In the genomic region with DNA sequence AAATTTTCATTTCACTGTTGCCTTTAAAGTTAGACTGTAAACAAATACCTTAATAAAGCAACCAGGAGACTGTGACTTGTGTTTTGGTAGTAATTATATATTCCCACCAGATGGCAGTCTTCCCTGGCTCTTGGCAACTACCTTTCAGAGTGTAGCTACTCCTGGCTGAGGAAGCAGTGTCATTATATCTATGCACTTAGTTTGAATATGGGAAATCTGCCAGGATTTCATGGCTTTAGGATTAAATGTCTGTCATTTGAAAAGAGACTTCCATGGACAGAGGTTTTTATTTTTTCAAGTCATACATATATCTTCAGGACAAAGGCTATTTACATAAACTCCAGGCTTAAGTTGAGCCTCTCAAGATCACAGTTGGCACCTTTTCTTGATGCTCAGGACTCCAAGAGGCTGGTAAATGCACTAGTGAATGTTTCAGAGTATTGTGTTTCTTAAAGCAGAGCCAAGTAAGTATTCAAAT, we compare ENCODE assay signal across 7 cellular contexts.
DNase-seq lines count a peak whose midpoint lies in the region; ATAC-seq, FAIRE-seq and TF ChIP-seq lines count a peak whose summit lies in the region.

No MANE protein-coding gene starts in this region.

- no peak overlapping the region for H3K27ac ChIP-seq in pancreas

- peaks cover 9% of the 10 kb centered on the region for H3K36me3 Mint-ChIP-seq in activated T-helper 1 cell treated with anti-CD3 and anti-CD28 coated beads, Interleukin-12 subunit alpha, Interleukin-12 subunit beta, Interleukin-2, Interleukin-4 antibody, amounts not matched to agents 30 ng/mL and 10 ng/mL and 1 ng/mL, durations not matched to agents 14 hours and 24 hours and 36 hours (ENCODE audit: low read depth)

- TF ChIP-seq CTCF in GM10248 (IDR thresholded peaks at IDR 0.05; ENCODE audit: control extremely low read depth, extremely low read depth, low read depth, missing control alignments) (peak; percentile 54), foreskin fibroblast (IDR thresholded peaks at IDR 0.05; ENCODE audit: low read depth, low read length) (peak; percentile 49), pancreas (IDR thresholded peaks at IDR 0.05) (peak; percentile 27 to 48 (median 45))

- DNase-seq in GM10248 (ENCODE audit: extremely low spot score) (peak; percentile 32), HT1080 (ENCODE audit: low read depth) (peak; percentile 53), NCI-H774 (lab: John Stamatoyannopoulos, UW) (peak; percentile 83), foreskin fibroblast (peak; percentile 53 to 80), pancreas (peak in 4 of 6 donors; percentile 11 to 46 (median 16))
- peak; percentile 4 for DNase-seq in activated T-helper 1 cell treated with anti-CD3 and anti-CD28 coated beads, Interleukin-12 subunit alpha, Interleukin-12 subunit beta, Interleukin-2, Interleukin-4 antibody, amounts not matched to agents 30 ng/mL and 10 ng/mL and 1 ng/mL, durations not matched to agents 14 hours and 24 hours and 36 hours (ENCODE audit: low spot score)

- H3K27ac Mint-ChIP-seq in activated T-helper 1 cell treated with anti-CD3 and anti-CD28 coated beads, Interleukin-12 subunit alpha, Interleukin-12 subunit beta, Interleukin-2, Interleukin-4 antibody, amounts not matched to agents 30 ng/mL and 10 ng/mL and 1 ng/mL, durations not matched to agents 14 hours and 24 hours and 36 hours, result peak overlapping the region; percentile 29

- CTCF ChIA-PET in GM10248 (lab: Yijun Ruan, JAX), result interaction anchor here (0.6 to 3.7 kb wide), 14 partner anchors 10 to 1633 kb away, joined by 3 to 20 read pairs (median 4); no protein-coding TSS in a partner anchor

- H3K4me1 ChIP-seq in pancreas, result no peaks in the 10 kb centered on the region

- POLR2A ChIA-PET in GM10248 (lab: Yijun Ruan, JAX), result no interaction called here

- H3K36me3 ChIP-seq in pancreas, result no peaks in the 10 kb centered on the region

- H3K9me3 ChIP-seq in pancreas, result no peaks in the 10 kb centered on the region

- H3K27me3 ChIP-seq in pancreas, result peaks cover 0 to 6% (median 0%) of the 10 kb centered on the region in 4 donors

- H3K4me3 ChIP-seq in foreskin fibroblast (ENCODE audit: low read depth in 1 of 2, low read length in 2 of 2), result no peak overlapping the region
- no peak overlapping the region for H3K4me3 ChIP-seq in pancreas

- peaks cover 15% of the 10 kb centered on the region for H3K4me1 Mint-ChIP-seq in activated T-helper 1 cell treated with anti-CD3 and anti-CD28 coated beads, Interleukin-12 subunit alpha, Interleukin-12 subunit beta, Interleukin-2, Interleukin-4 antibody, amounts not matched to agents 30 ng/mL and 10 ng/mL and 1 ng/mL, durations not matched to agents 14 hours and 24 hours and 36 hours (ENCODE audit: low read depth)

- intact Hi-C loops in activated T-helper 1 cell treated with anti-CD3 and anti-CD28 coated beads, Interleukin-12 subunit alpha, Interleukin-12 subunit beta, Interleukin-2, Interleukin-4 antibody, amounts not matched to agents 30 ng/mL and 10 ng/mL and 1 ng/mL, durations not matched to agents 14 hours and 24 hours and 36 hours (cut with micrococcal nuclease), result loop anchor here (1.0 to 10.0 kb wide), 6 partner anchors 118 to 994 kb away; a partner anchor contains a TSS
- intact Hi-C loops in pancreas (cut with DNase I), result loop anchor here in 2 of 3 donors (10.0 kb wide), 1 partner anchor 998 kb away; no protein-coding TSS in a partner anchor

- no peaks in the 10 kb centered on the region for H3K9me3 Mint-ChIP-seq in activated T-helper 1 cell treated with anti-CD3 and anti-CD28 coated beads, Interleukin-12 subunit alpha, Interleukin-12 subunit beta, Interleukin-2, Interleukin-4 antibody, amounts not matched to agents 30 ng/mL and 10 ng/mL and 1 ng/mL, durations not matched to agents 14 hours and 24 hours and 36 hours

- H3K4me3 Mint-ChIP-seq in activated T-helper 1 cell treated with anti-CD3 and anti-CD28 coated beads, Interleukin-12 subunit alpha, Interleukin-12 subunit beta, Interleukin-2, Interleukin-4 antibody, amounts not matched to agents 30 ng/mL and 10 ng/mL and 1 ng/mL, durations not matched to agents 14 hours and 24 hours and 36 hours, result no peak overlapping the region

- peak; percentile 96 for ATAC-seq in GM21619 (IDR thresholded peaks at IDR 0.05; ENCODE audit: unreplicated experiment)
- ATAC-seq in pancreas, result peak; percentile 85 to 95 (median 94)

- H3K27me3 Mint-ChIP-seq in activated T-helper 1 cell treated with anti-CD3 and anti-CD28 coated beads, Interleukin-12 subunit alpha, Interleukin-12 subunit beta, Interleukin-2, Interleukin-4 antibody, amounts not matched to agents 30 ng/mL and 10 ng/mL and 1 ng/mL, durations not matched to agents 14 hours and 24 hours and 36 hours (ENCODE audit: insufficient read depth), result no peaks in the 10 kb centered on the region

- peak; percentile 86 for FAIRE-seq in pancreas (lab: Jason Lieb, UNC)

Comparison
In these comparisons a context has a peak if more than half of its experiments do, and no peak if none do; other contexts are left out.
1. DNase-seq: peak in every context shown above with its lines; median percentile 83 in NCI-H774; 66 in foreskin fibroblast; 53 in HT1080; 32 in GM10248; 16 in pancreas; 4 in activated T-helper 1 cell treated with anti-CD3 and anti-CD28 coated beads, Interleukin-12 subunit alpha, Interleukin-12 subunit beta, Interleukin-2, Interleukin-4 antibody, amounts not matched to agents 30 ng/mL and 10 ng/mL and 1 ng/mL, durations not matched to agents 14 hours and 24 hours and 36 hours.